In genomic region chr1:24150228-24151174, GRCh38 we compare ENCODE assay signal across 1 cellular context.
TF ChIP-seq lines count a peak whose summit lies in the region.

No MANE protein-coding gene starts in this region.

TF ChIP-seq in H1, 55 proteins besides CTCF, POLR2A, EP300 and RAD21 (continued from another document):
- TF ChIP-seq ATF3 (IDR thresholded peaks at IDR 0.05; ENCODE audit: insufficient read depth, low read depth, low read length) (no peak), GABPA (IDR thresholded peaks at IDR 0.05; ENCODE audit: borderline replicate concordance, insufficient read depth, low read length) (no peak), TBP (IDR thresholded peaks at IDR 0.05; ENCODE audit: low read depth, low read length) (peak; percentile 88), SIRT6 (IDR thresholded peaks at IDR 0.05; ENCODE audit: low read length) (no peak), SP1 (IDR thresholded peaks at IDR 0.05; ENCODE audit: low read depth, low read length) (0 out of 2 replicates have a peak, but pooled peaks have one; percentile 33), MAFK (IDR thresholded peaks at IDR 0.05; ENCODE audit: low read depth, low read length) (no peak), SIX5 (IDR thresholded peaks at IDR 0.05; ENCODE audit: low read depth, low read length) (no peak), PHF8 (conservative IDR thresholded peaks at IDR 0.05; ENCODE audit: low read depth, low read length) (no peak), CHD1 (IDR thresholded peaks at IDR 0.05; ENCODE audit: low read depth, low read length) (peak; percentile 84), SP4 (IDR thresholded peaks at IDR 0.05; ENCODE audit: low read length) (no peak; the same call in 1 of the 2 replicates), CBX8 (IDR thresholded peaks at IDR 0.05; ENCODE audit: borderline replicate concordance, low read depth, low read length) (no peak), NRF1 (IDR thresholded peaks at IDR 0.05; ENCODE audit: low read depth, low read length) (no peak), TAF7 (optimal IDR thresholded peaks at IDR 0.05; ENCODE audit: borderline replicate concordance, low read depth, low read length) (peak; percentile 96), CREB1 (IDR thresholded peaks at IDR 0.05) (0 out of 2 replicates have a peak, but pooled peaks have one; percentile 10), POLR2AphosphoS5 (IDR thresholded peaks at IDR 0.05; ENCODE audit: low read depth, low read length) (peak; percentile 96), SRF (IDR thresholded peaks at IDR 0.05; ENCODE audit: low read depth, low read length) (no peak), EZH2 (IDR thresholded peaks at IDR 0.05; ENCODE audit: low read depth, low read length, severe bottlenecking) (no peak), RNF2 (IDR thresholded peaks at IDR 0.05; ENCODE audit: borderline replicate concordance, low read depth, low read length, missing control alignments, poor library complexity, severe bottlenecking) (no peak), RFX5 (IDR thresholded peaks at IDR 0.05; ENCODE audit: borderline replicate concordance, low read depth, low read length) (no peak), TEAD4 (IDR thresholded peaks at IDR 0.05; ENCODE audit: low read depth, low read length) (peak; percentile 79), HDAC2 (IDR thresholded peaks at IDR 0.05; ENCODE audit: borderline replicate concordance in 1 of 2, low read depth in 2 of 2, low read length in 2 of 2) (no peak)
TF ChIP-seq in H1: peak in this region for 12.
